In genomic region chr2:26469092-26469710, GRCh38 we compare ENCODE assay signal across 1 cellular context.
TF ChIP-seq lines count a peak whose summit lies in the region.

No MANE protein-coding gene starts in this region.

TF ChIP-seq in K562, 482 proteins besides CTCF, POLR2A, EP300 and RAD21 (continued from another document):
- no peak for TF ChIP-seq ZNF518B (CRISPR knock-in tag; IDR thresholded peaks at IDR 0.05)
- no peak for TF ChIP-seq TFAM (CRISPR knock-in tag; conservative IDR thresholded peaks at IDR 0.05)
- TF ChIP-seq SMC3 (conservative IDR thresholded peaks at IDR 0.05; ENCODE audit: insufficient read depth, low read depth, low read length): peak; percentile 77
- TF ChIP-seq PBX2 (CRISPR knock-in tag; IDR thresholded peaks at IDR 0.05; ENCODE audit: low read depth): no peak
- TF ChIP-seq PBX2 (tag; conservative IDR thresholded peaks at IDR 0.05; ENCODE audit: low read depth): peak; percentile 22; the same call in 1 of the 2 replicates
- TF ChIP-seq ZNF280A (IDR thresholded peaks at IDR 0.05; ENCODE audit: low read depth, partially characterized antibody): peak; percentile 9
- TF ChIP-seq CBX3 (IDR thresholded peaks at IDR 0.05; ENCODE audit: borderline replicate concordance in 1 of 2, low read length in 2 of 2): peak in 1 of 2 experiments; percentile 83; a peak in 2 of 3 replicates
- TF ChIP-seq STAG1 (CRISPR knock-in tag; IDR thresholded peaks at IDR 0.05; ENCODE audit: borderline replicate concordance): peak; percentile 75; the same call in 1 of the 2 replicates
- TF ChIP-seq ZSCAN29 (IDR thresholded peaks at IDR 0.05): no peak
